16 cellular contexts compared by ENCODE assay signal in the genomic region with DNA sequence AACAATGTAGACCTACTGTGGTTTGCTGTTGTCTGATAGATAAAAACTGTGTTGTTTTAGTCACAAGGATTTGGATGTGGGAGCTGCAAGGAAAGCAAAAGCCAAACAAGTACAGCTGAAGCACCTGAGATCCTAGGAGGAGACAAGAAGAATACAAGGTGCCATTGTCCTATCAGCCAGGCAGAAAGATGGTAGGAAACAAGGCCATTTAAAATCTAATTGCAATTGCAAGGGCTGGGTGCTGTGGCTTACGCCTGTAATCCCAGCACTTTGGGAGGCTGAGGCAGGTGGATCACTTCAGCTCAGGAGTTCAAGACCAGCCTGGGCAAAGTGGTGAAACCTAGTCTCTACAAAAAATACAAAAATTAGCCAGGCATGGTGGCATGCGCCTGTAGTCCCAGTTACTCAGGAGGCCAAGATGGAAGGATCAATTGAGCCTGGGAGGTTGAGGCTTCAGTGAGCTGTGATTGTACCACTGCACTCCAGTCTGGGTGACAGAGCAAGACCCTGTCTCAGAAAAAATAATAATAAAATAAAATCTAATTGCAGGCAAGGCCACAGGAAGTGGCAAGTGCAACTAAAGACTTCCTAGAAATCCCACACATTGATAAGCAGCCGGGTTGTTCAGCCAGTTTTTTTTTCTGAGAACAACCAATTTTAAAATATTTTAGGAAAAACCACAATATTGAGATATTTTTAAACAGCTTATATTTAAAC. TPM values are rescaled to one million over a fixed set of nuclear protein-coding genes. Genes with fewer than 3 reads are reported as not detected.
DNase-seq lines count a peak whose midpoint lies in the region; ATAC-seq lines count a peak whose summit lies in the region.
"Had no signal": no experiment of that assay in that cellular context is flagged by ENCODE, and none has a peak within 500 bp of the region (broad histone marks: within the 10 kb centered on the region; RNA-seq: fewer than 3 reads in every experiment).

No MANE protein-coding gene starts in this region.

- peaks cover 11% of the 10 kb centered on the region for H3K9me3 Mint-ChIP-seq in stimulated activated naive CD8-positive, alpha-beta T cell treated with anti-CD3 and anti-CD28 coated beads, Interleukin-15, Interleukin-2, amounts not matched to agents 100 ng/mL and 50 ng/mL, for 24 hours
- H3K9me3 Mint-ChIP-seq in activated naive CD8-positive, alpha-beta T cell treated with anti-CD3 and anti-CD28 coated beads, Interleukin-2, amount 50 U/mL, for 24 hours: peaks cover 8% of the 10 kb centered on the region

- no peak overlapping the region for H3K4me3 Mint-ChIP-seq in stimulated activated naive CD8-positive, alpha-beta T cell treated with anti-CD3 and anti-CD28 coated beads, Interleukin-15, Interleukin-2, amounts not matched to agents 100 ng/mL and 50 ng/mL, for 24 hours
- H3K4me3 Mint-ChIP-seq in T-helper 17 cell: peak overlapping the region; percentile 12
- H3K4me3 Mint-ChIP-seq in activated naive CD8-positive, alpha-beta T cell treated with anti-CD3 and anti-CD28 coated beads, Interleukin-2, amount 50 U/mL, for 24 hours: no peak overlapping the region
- H3K4me3 Mint-ChIP-seq: H9 had no signal

- H3K27me3 Mint-ChIP-seq in stimulated activated naive CD8-positive, alpha-beta T cell treated with anti-CD3 and anti-CD28 coated beads, Interleukin-15, Interleukin-2, amounts not matched to agents 100 ng/mL and 50 ng/mL, for 24 hours: no peaks in the 10 kb centered on the region
- H3K27me3 Mint-ChIP-seq in T-helper 17 cell: no peaks in the 10 kb centered on the region
- no peaks in the 10 kb centered on the region for H3K27me3 Mint-ChIP-seq in activated naive CD8-positive, alpha-beta T cell treated with anti-CD3 and anti-CD28 coated beads, Interleukin-2, amount 50 U/mL, for 24 hours

- DNase-seq in stimulated activated naive CD8-positive, alpha-beta T cell treated with anti-CD3 and anti-CD28 coated beads, Interleukin-15, Interleukin-2, amounts not matched to agents 100 U/mL and 50 U/mL, for 24 hours: no peak
- DNase-seq in T-helper 17 cell (no peak), cerebellar nuclear complex (lab: John Stamatoyannopoulos, UW) (no peak)
- DNase-seq in activated naive CD8-positive, alpha-beta T cell treated with anti-CD3 and anti-CD28 coated beads, Interleukin-2, amount 50 U/mL, for 24 hours: no peak
- DNase-seq: activated CD4-positive, CD25-positive, alpha-beta regulatory T cell; activated naive CD4-positive, alpha-beta T cell; DMS53; gastrocnemius medialis; H9; MG63; NCI-H1694; NCI-H2171; NCI-H524 treated with DMSO at 0.1 percent for 48 hours had no signal

- ATAC-seq in stimulated activated naive CD8-positive, alpha-beta T cell treated with anti-CD3 and anti-CD28 coated beads, Interleukin-15, Interleukin-2, amounts not matched to agents 100 U/mL and 50 U/mL, for 24 hours: no peak
- ATAC-seq in T-helper 17 cell: no peak
- peak; percentile 33 for ATAC-seq in activated naive CD8-positive, alpha-beta T cell treated with anti-CD3 and anti-CD28 coated beads, Interleukin-2, amount 50 U/mL, for 24 hours
- ATAC-seq in GM21447 (IDR thresholded peaks at IDR 0.05; ENCODE audit: unreplicated experiment): no peak
- ATAC-seq in GM21381 (IDR thresholded peaks at IDR 0.05; ENCODE audit: unreplicated experiment): no peak
- ATAC-seq: gastrocnemius medialis had no signal

- H3K9me3 ChIP-seq in T-helper 17 cell (ENCODE audit: control insufficient read depth, low read length, poor library complexity, severe bottlenecking): no peaks in the 10 kb centered on the region
- H3K9me3 ChIP-seq: gastrocnemius medialis, MG63 had no signal

- H3K36me3 Mint-ChIP-seq in stimulated activated naive CD8-positive, alpha-beta T cell treated with anti-CD3 and anti-CD28 coated beads, Interleukin-15, Interleukin-2, amounts not matched to agents 100 ng/mL and 50 ng/mL, for 24 hours (ENCODE audit: low read depth): peaks cover 6% of the 10 kb centered on the region
- H3K36me3 Mint-ChIP-seq in T-helper 17 cell (ENCODE audit: low read depth): peaks cover 2% of the 10 kb centered on the region
- peaks cover 3% of the 10 kb centered on the region for H3K36me3 Mint-ChIP-seq in activated naive CD8-positive, alpha-beta T cell treated with anti-CD3 and anti-CD28 coated beads, Interleukin-2, amount 50 U/mL, for 24 hours (ENCODE audit: low read depth)

- peak overlapping the region; percentile 72 for H3K27ac Mint-ChIP-seq in stimulated activated naive CD8-positive, alpha-beta T cell treated with anti-CD3 and anti-CD28 coated beads, Interleukin-15, Interleukin-2, amounts not matched to agents 100 ng/mL and 50 ng/mL, for 24 hours
- H3K27ac Mint-ChIP-seq in T-helper 17 cell: peak overlapping the region; percentile 80
- peak overlapping the region; percentile 68 for H3K27ac Mint-ChIP-seq in activated naive CD8-positive, alpha-beta T cell treated with anti-CD3 and anti-CD28 coated beads, Interleukin-2, amount 50 U/mL, for 24 hours

- peaks cover 27% of the 10 kb centered on the region for H3K4me1 Mint-ChIP-seq in stimulated activated naive CD8-positive, alpha-beta T cell treated with anti-CD3 and anti-CD28 coated beads, Interleukin-15, Interleukin-2, amounts not matched to agents 100 ng/mL and 50 ng/mL, for 24 hours (ENCODE audit: low read depth)
- peaks cover 18% of the 10 kb centered on the region for H3K4me1 Mint-ChIP-seq in T-helper 17 cell
- H3K4me1 Mint-ChIP-seq in activated naive CD8-positive, alpha-beta T cell treated with anti-CD3 and anti-CD28 coated beads, Interleukin-2, amount 50 U/mL, for 24 hours: peaks cover 24% of the 10 kb centered on the region
- H3K4me1 Mint-ChIP-seq: H9 had no signal

RNA-seq across cellular contexts. Expression of a gene that starts 22.6 kb away (rescaled TPM):
- total RNA-seq in T-helper 17 cell: 100 to 1,000 TPM; 160 to 187 TPM

RNA-seq across cellular contexts. Expression of a gene that starts 58.4 kb away (rescaled TPM):
- total RNA-seq in T-helper 17 cell: 10 to 100 TPM; 23.1 to 24.4 TPM
